In genomic region chr14:25537846-25538455, GRCh38 we compare ENCODE assay signal across 8 cellular contexts.
DNase-seq lines count a peak whose midpoint lies in the region; ATAC-seq and TF ChIP-seq lines count a peak whose summit lies in the region.

No MANE protein-coding gene starts in this region.

- intact Hi-C loops in left ventricle myocardium superior (cut with micrococcal nuclease) (no loop called here), left lung (cut with DNase I) (no loop called here)

- ATAC-seq in left ventricle myocardium superior, result no peak
- ATAC-seq in left lung, result peak; percentile 43
- no peak for ATAC-seq in HG03095 (IDR thresholded peaks at IDR 0.05; ENCODE audit: unreplicated experiment)

- no peaks in the 10 kb centered on the region for H3K79me2 ChIP-seq in osteoblast (ENCODE audit: insufficient read depth, low read length)

- H3K36me3 ChIP-seq in right atrium auricular region (no peaks in the 10 kb centered on the region), left lung (no peaks in the 10 kb centered on the region), osteoblast (ENCODE audit: insufficient read depth, low read length) (no peaks in the 10 kb centered on the region)

- H3K4me2 ChIP-seq in osteoblast (ENCODE audit: insufficient read depth, low read length), result no peak overlapping the region

- H4K20me1 ChIP-seq in osteoblast (ENCODE audit: insufficient read depth, low read length), result no peaks in the 10 kb centered on the region

- no peak overlapping the region for H2AFZ ChIP-seq in osteoblast (ENCODE audit: low read length)

- peak; percentile 14 to 27 for TF ChIP-seq CTCF in right atrium auricular region (IDR thresholded peaks at IDR 0.05)
- TF ChIP-seq CTCF in left lung (IDR thresholded peaks at IDR 0.05), result peak; percentile 11 to 39
- TF ChIP-seq CTCF in osteoblast (IDR thresholded peaks at IDR 0.05; ENCODE audit: extremely low read depth, low read depth, low read length), result no peak

- no peak overlapping the region for H3K4me3 ChIP-seq in right atrium auricular region
- H3K4me3 ChIP-seq in left lung, result no peak overlapping the region
- H3K4me3 ChIP-seq in osteoblast (ENCODE audit: insufficient read depth, low read length), result no peak overlapping the region

- no peaks in the 10 kb centered on the region for H3K27me3 ChIP-seq in right atrium auricular region
- H3K27me3 ChIP-seq in left lung, result no peaks in the 10 kb centered on the region
- no peaks in the 10 kb centered on the region for H3K27me3 ChIP-seq in osteoblast (ENCODE audit: insufficient read depth, low read length)

- H3K27ac ChIP-seq in right atrium auricular region (no peak overlapping the region), left lung (no peak overlapping the region), osteoblast (ENCODE audit: low read depth, low read length) (no peak overlapping the region)

- H3K9me3 ChIP-seq in right atrium auricular region, result no peaks in the 10 kb centered on the region
- H3K9me3 ChIP-seq in left lung, result no peaks in the 10 kb centered on the region
- H3K9me3 ChIP-seq in osteoblast (ENCODE audit: low read depth, low read length), result peaks cover 3% of the 10 kb centered on the region

- H3K4me1 ChIP-seq in right atrium auricular region (no peaks in the 10 kb centered on the region), left lung (no peaks in the 10 kb centered on the region), osteoblast (ENCODE audit: insufficient read depth, low read length) (no peaks in the 10 kb centered on the region)

- no peak for DNase-seq in right atrium auricular region (ENCODE audit: low spot score)
- no peak for DNase-seq in left ventricle myocardium superior
- DNase-seq in NCI-H1092 treated with DMSO at 0.1 percent for 48 hours (lab: John Stamatoyannopoulos, UW), result peak; percentile 52
- DNase-seq in SW480 (ENCODE audit: low spot score), result peak; percentile 44
- no peak for DNase-seq in left lung
- DNase-seq in DMS79 treated with DMSO at 0.1 percent for 48 hours (lab: John Stamatoyannopoulos, UW), result no peak
- DNase-seq in osteoblast (ENCODE audit: insufficient read length, low spot score, missing footprints), result no peak

Comparison
In these comparisons a context has a peak if more than half of its experiments do, and no peak if none do; other contexts are left out.
1. DNase-seq: peak in NCI-H1092 treated with DMSO at 0.1 percent for 48 hours (single experiment) and SW480 (single experiment); none in right atrium auricular region (single experiment), left ventricle myocardium superior (single experiment), left lung (0 of 2), DMS79 treated with DMSO at 0.1 percent for 48 hours (single experiment) and osteoblast (single experiment).